12 cellular contexts compared by ENCODE assay signal in the genomic region with DNA sequence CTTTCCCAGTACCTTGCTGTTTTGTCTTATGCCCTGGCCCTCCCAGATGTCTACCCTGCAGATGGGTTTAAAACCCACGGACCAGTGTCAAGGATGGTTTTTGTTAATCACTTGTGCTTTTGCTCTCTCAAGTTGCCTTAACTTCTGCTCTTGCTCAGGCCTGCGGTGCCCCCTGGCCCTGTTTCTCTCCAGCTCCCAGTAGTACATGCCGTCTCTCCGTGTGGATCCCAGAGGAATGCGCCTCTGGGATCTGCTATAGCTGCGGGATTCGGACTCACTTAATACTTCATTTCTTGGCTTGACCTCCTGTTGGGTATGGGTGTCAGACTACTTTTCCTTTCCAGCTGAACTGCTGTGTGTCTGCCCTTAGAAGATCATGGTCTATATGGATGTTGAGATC. TPM values are rescaled to one million over a fixed set of nuclear protein-coding genes. Genes with fewer than 3 reads are reported as not detected.
DNase-seq lines count a peak whose midpoint lies in the region; ATAC-seq and TF ChIP-seq lines count a peak whose summit lies in the region.
"Had no signal": no experiment of that assay in that cellular context is flagged by ENCODE, and none has a peak within 500 bp of the region (broad histone marks: within the 10 kb centered on the region; RNA-seq: fewer than 3 reads in every experiment).

No MANE protein-coding gene starts in this region.

- RAD21 ChIA-PET in HCT116 (lab: Charles Lee; ENCODE audit: low non-redundant PET in 1 of 2, low total read pairs in 2 of 2, uncharacterized antibody in 2 of 2, unreplicated experiment in 2 of 2): no interaction called here

- no peak overlapping the region for H2BK120ac ChIP-seq in mesenchymal stem cell (ENCODE audit: low read depth, low read length)

- H3K4me3 ChIP-seq in HCT116 (replicated peaks in 1 of 2; ENCODE audit: low read depth in 1 of 2, low read length in 2 of 2): no peak overlapping the region
- H3K4me3 ChIP-seq in breast epithelium: no peak overlapping the region
- H3K4me3 ChIP-seq in mesenchymal stem cell (ENCODE audit: insufficient read depth in 1 of 2, low read depth in 1 of 2, low read length in 2 of 2): no peak overlapping the region
- no peak overlapping the region for H3K4me3 ChIP-seq in subcutaneous abdominal adipose tissue (ENCODE audit: low read depth in 1 of 5, low read length in 5 of 5)

- BruUV-seq in HCT116 (replicated peaks; lab: Mats Ljungman, UMichigan): no TSS peak

- peaks cover 96% of the 10 kb centered on the region for H3K79me2 ChIP-seq in HCT116 (ENCODE audit: insufficient read depth, low read length)

- no peak for TF ChIP-seq RAD21 in HCT116 (IDR thresholded peaks at IDR 0.05; ENCODE audit: low read depth)

- H2BK12ac ChIP-seq in mesenchymal stem cell (ENCODE audit: low read length in 2 of 2): peak overlapping the region; percentile 17 to 59

- 83% methylated on average over 7 of the region's 7 CpGs for WGBS in mesenchymal stem cell

- no peaks in the 10 kb centered on the region for H3K9me3 ChIP-seq in HCT116 (ENCODE audit: control insufficient read depth in 1 of 2, insufficient read depth in 1 of 2, low read depth in 1 of 2, low read length in 2 of 2)
- H3K9me3 ChIP-seq in breast epithelium: peaks cover 0 to 4% of the 10 kb centered on the region in 2 donors
- H3K9me3 ChIP-seq in mesenchymal stem cell (ENCODE audit: control insufficient read depth, low read length): peaks cover 13% of the 10 kb centered on the region
- peaks cover 3 to 7% (median 5%) of the 10 kb centered on the region in 5 donors for H3K9me3 ChIP-seq in subcutaneous abdominal adipose tissue (ENCODE audit: control insufficient read depth in 5 of 5, low read length in 5 of 5)

- TF ChIP-seq POLR2A in HCT116 (IDR thresholded peaks at IDR 0.05; ENCODE audit: borderline replicate concordance, extremely low read depth, insufficient read depth, insufficient read length): no peak
- TF ChIP-seq POLR2A in breast epithelium (IDR thresholded peaks at IDR 0.05): no peak

- H3K79me1 ChIP-seq in mesenchymal stem cell (replicated peaks; ENCODE audit: low read length, poor library complexity, severe bottlenecking): no peaks in the 10 kb centered on the region

- peak overlapping the region; percentile 51 to 53 for H3K4ac ChIP-seq in mesenchymal stem cell (ENCODE audit: low read depth in 1 of 2, low read length in 2 of 2)

- H3K9me2 ChIP-seq in HCT116 (ENCODE audit: insufficient read depth): no peaks in the 10 kb centered on the region

- H3K9ac ChIP-seq in HCT116 (ENCODE audit: low read length) (0 out of 2 replicates have a peak overlapping the region, but pooled peaks have one; percentile 42), mesenchymal stem cell (ENCODE audit: low read length) (no peak overlapping the region), subcutaneous abdominal adipose tissue (ENCODE audit: low read length in 5 of 5) (peak overlapping the region in 1 of 5 donors; percentile 23)

- H3K23ac ChIP-seq in mesenchymal stem cell (ENCODE audit: low read length in 2 of 2): no peak overlapping the region

- POLR2A ChIA-PET in HCT116 (lab: Charles Lee): no interaction called here

- no peaks in the 10 kb centered on the region for H4K20me1 ChIP-seq in HCT116 (ENCODE audit: insufficient read depth)

- H4K8ac ChIP-seq in mesenchymal stem cell (ENCODE audit: low read length): peak overlapping the region; percentile 28

- DNase-seq in HCT116 (ENCODE audit: low read depth, low spot score) (no peak), breast epithelium (ENCODE audit: low spot score in 2 of 2) (no peak), mesenchymal stem cell (no peak), GM19238 (ENCODE audit: insufficient read length, low spot score) (no peak), foreskin melanocyte (no peak)
- DNase-seq: BE2C, dermis blood vessel endothelial cell, foreskin fibroblast, NCI-H2171 had no signal

- peaks cover 0 to 3% of the 10 kb centered on the region in 2 experiments; a peak in 1 of 4 replicates for H3K36me3 ChIP-seq in HCT116 (ENCODE audit: control insufficient read depth in 1 of 2, insufficient read depth in 2 of 2, low read length in 2 of 2)
- H3K36me3 ChIP-seq in breast epithelium: no peaks in the 10 kb centered on the region
- peaks cover 0 to 18% of the 10 kb centered on the region in 2 experiments for H3K36me3 ChIP-seq in mesenchymal stem cell (ENCODE audit: control insufficient read depth in 1 of 2, insufficient read depth in 2 of 2, low read depth in 1 of 2, low read length in 2 of 2)
- H3K36me3 ChIP-seq in subcutaneous abdominal adipose tissue (ENCODE audit: control insufficient read depth in 5 of 5, insufficient read depth in 5 of 5, low read length in 5 of 5): no peaks in the 10 kb centered on the region

- no peak overlapping the region for H2BK15ac ChIP-seq in mesenchymal stem cell (ENCODE audit: low read depth, poor library complexity, severe bottlenecking)

- peak overlapping the region; percentile 74 for H3K4me2 ChIP-seq in HCT116 (ENCODE audit: low read length)
- no peak overlapping the region for H3K4me2 ChIP-seq in mesenchymal stem cell (ENCODE audit: low read length, poor library complexity, severe bottlenecking)

- H2AFZ ChIP-seq in HCT116 (ENCODE audit: low read depth, low read length, poor library complexity, severe bottlenecking) (no peak overlapping the region), mesenchymal stem cell (ENCODE audit: low read depth, low read length) (no peak overlapping the region)

- CTCF ChIA-PET in HCT116 (lab: Charles Lee): no interaction called here

- peak overlapping the region; percentile 76; the same call in 1 of the 2 replicates for H3K27ac ChIP-seq in HCT116 (ENCODE audit: low read depth, low read length)
- H3K27ac ChIP-seq in breast epithelium: peak overlapping the region; percentile 89 to 93
- H3K27ac ChIP-seq in mesenchymal stem cell (ENCODE audit: low read length, poor library complexity, severe bottlenecking): no peak overlapping the region
- H3K27ac ChIP-seq in subcutaneous abdominal adipose tissue (ENCODE audit: low read depth, low read length): peak overlapping the region; percentile 45

- H3K4me1 ChIP-seq in HCT116 (ENCODE audit: control insufficient read depth in 1 of 2, insufficient read depth in 2 of 2, low read length in 2 of 2) (peaks cover 86 to 99% of the 10 kb centered on the region in 2 experiments), breast epithelium (peaks cover 6 to 40% of the 10 kb centered on the region in 2 donors), mesenchymal stem cell (ENCODE audit: control insufficient read depth, insufficient read depth, low read depth, low read length) (peaks cover 66% of the 10 kb centered on the region), subcutaneous abdominal adipose tissue (ENCODE audit: control insufficient read depth in 5 of 5, insufficient read depth in 5 of 5, low read length in 5 of 5) (peaks cover 17 to 89% (median 81%) of the 10 kb centered on the region in 5 donors)

- no peak overlapping the region for H2BK5ac ChIP-seq in mesenchymal stem cell (ENCODE audit: low read depth, low read length, poor library complexity, severe bottlenecking)

- H3K27me3 ChIP-seq in HCT116 (ENCODE audit: insufficient read depth, low read length): no peaks in the 10 kb centered on the region
- no peaks in the 10 kb centered on the region for H3K27me3 ChIP-seq in breast epithelium
- H3K27me3 ChIP-seq in mesenchymal stem cell (ENCODE audit: control insufficient read depth in 1 of 2, insufficient read depth in 1 of 2, low read length in 2 of 2): peaks cover 0 to 16% of the 10 kb centered on the region in 2 experiments
- no peaks in the 10 kb centered on the region for H3K27me3 ChIP-seq in subcutaneous abdominal adipose tissue (ENCODE audit: control insufficient read depth in 5 of 5, insufficient read depth in 4 of 5, low read length in 5 of 5)
- H3K27me3 ChIP-seq: BE2C had no signal

- H3K14ac ChIP-seq in mesenchymal stem cell (ENCODE audit: low read length in 2 of 2): no peak overlapping the region

- H3K18ac ChIP-seq in mesenchymal stem cell (ENCODE audit: low read depth in 1 of 2, low read length in 2 of 2): peak overlapping the region; percentile 14 to 21

- no peak overlapping the region for H4K91ac ChIP-seq in mesenchymal stem cell (ENCODE audit: low read length)

- ATAC-seq in HCT116 (no peak), GM21423 (IDR thresholded peaks at IDR 0.05; ENCODE audit: unreplicated experiment) (no peak), GM18517 (IDR thresholded peaks at IDR 0.05; ENCODE audit: unreplicated experiment) (no peak)

- intact Hi-C loops in HCT116 (cut with micrococcal nuclease) (no loop called here), breast epithelium (cut with DNase I; ENCODE audit: low total_unique reads) (no loop called here)

- H2AK5ac ChIP-seq in mesenchymal stem cell (ENCODE audit: low read length, severe bottlenecking): peak overlapping the region; percentile 41

- TF ChIP-seq CTCF in HCT116 (IDR thresholded peaks at IDR 0.05 in 2 of 3, conservative IDR thresholded peaks at IDR 0.05 in 1 of 3; ENCODE audit: borderline replicate concordance in 1 of 3, insufficient read depth in 1 of 3, low read depth in 2 of 3, low read length in 2 of 3) (no peak), breast epithelium (IDR thresholded peaks at IDR 0.05) (no peak)

TF ChIP-seq in HCT116, 20 proteins besides CTCF, POLR2A, EP300 and RAD21 (continues in another document):
- TF ChIP-seq EZH2 (IDR thresholded peaks at IDR 0.05): no peak
- TF ChIP-seq ZNF274 (IDR thresholded peaks at IDR 0.05; ENCODE audit: low read depth, low read length): no peak
- TF ChIP-seq ZFX (IDR thresholded peaks at IDR 0.05): no peak
- TF ChIP-seq ZBTB33 (IDR thresholded peaks at IDR 0.05; ENCODE audit: extremely low read depth, insufficient replicate concordance, low read length): no peak
- no peak for TF ChIP-seq SRF (IDR thresholded peaks at IDR 0.05; ENCODE audit: low read depth)
- no peak for TF ChIP-seq JUND (IDR thresholded peaks at IDR 0.05)
- no peak for TF ChIP-seq ELF1 (IDR thresholded peaks at IDR 0.05; ENCODE audit: borderline replicate concordance, low read depth)

RNA-seq across cellular contexts. Expression of gene PLEKHG3, which starts 14.5 kb away (rescaled TPM):
- total RNA-seq in HCT116 (2021; ENCODE audit: unreplicated experiment) (55.6 TPM), breast epithelium (10 to 100 TPM; 18.7 to 31.5 (median 30.3) TPM)
- 36.0 and 37.8 TPM in 2 replicates for polyA plus RNA-seq in HCT116 (2012)
- polyA plus RNA-seq in mesenchymal stem cell (2013, experiment 1 of 2): 14.9 TPM
- 14.3 TPM for polyA plus RNA-seq in mesenchymal stem cell (2013, experiment 2 of 2)
